ENCODE assay signal across 17 cellular contexts in genomic region chr3:52790741-52791140, GRCh38. TPM values are rescaled to one million over a fixed set of nuclear protein-coding genes. Genes with fewer than 3 reads are reported as not detected.
DNase-seq lines count a peak whose midpoint lies in the region; TF ChIP-seq lines count a peak whose summit lies in the region.
"Had no signal": no experiment of that assay in that cellular context is flagged by ENCODE, and none has a peak within 500 bp of the region (broad histone marks: within the 10 kb centered on the region; RNA-seq: fewer than 3 reads in every experiment).

No MANE protein-coding gene starts in this region.

- H3K36me3 ChIP-seq in BLaER1 (no peaks in the 10 kb centered on the region), thyroid gland (no peaks in the 10 kb centered on the region)
- H3K36me3 ChIP-seq in BLaER1 treated with 17β-estradiol and CSF1 and Interleukin-3, amounts not matched to agents 10 nM and 100 nM: no peaks in the 10 kb centered on the region
- H3K36me3 ChIP-seq: BE2C had no signal

- H3K9me3 ChIP-seq in BLaER1 (no peaks in the 10 kb centered on the region), thyroid gland (no peaks in the 10 kb centered on the region)
- H3K9me3 ChIP-seq in BLaER1 treated with 17β-estradiol and CSF1 and Interleukin-3, amounts not matched to agents 10 nM and 100 nM (replicated peaks in 1 of 11): no peaks in the 10 kb centered on the region
- H3K9me3 ChIP-seq: BE2C had no signal

- H3K4me1 Mint-ChIP-seq in neural crest cell: peaks cover 20% of the 10 kb centered on the region
- H3K4me1 Mint-ChIP-seq: CD4-positive, alpha-beta memory T cell; GM23338 had no signal

- H3K9me3 Mint-ChIP-seq in neural crest cell: no peaks in the 10 kb centered on the region
- H3K9me3 Mint-ChIP-seq: CD14-positive monocyte, GM23338, HFFc6 had no signal

- TF ChIP-seq CTCF in neural crest cell (conservative IDR thresholded peaks at IDR 0.05): no peak
- no peak for TF ChIP-seq CTCF in thyroid gland (IDR thresholded peaks at IDR 0.05)

- H3K4me3 Mint-ChIP-seq in neural crest cell: no peak overlapping the region
- H3K4me3 Mint-ChIP-seq: CD14-positive monocyte; CD4-positive, alpha-beta memory T cell; GM23338; HFFc6 had no signal

- H3K27me3 ChIP-seq in BLaER1 (no peaks in the 10 kb centered on the region), thyroid gland (no peaks in the 10 kb centered on the region)
- peaks cover 0 to 4% (median 0%) of the 10 kb centered on the region in 11 experiments; a peak in 2 of 22 replicates for H3K27me3 ChIP-seq in BLaER1 treated with 17β-estradiol and CSF1 and Interleukin-3, amounts not matched to agents 10 nM and 100 nM
- H3K27me3 ChIP-seq: BE2C had no signal

- H3K9ac ChIP-seq in BLaER1: peak overlapping the region; percentile 79
- H3K9ac ChIP-seq in BLaER1 treated with 17β-estradiol and CSF1 and Interleukin-3, amounts not matched to agents 10 nM and 100 nM: peak overlapping the region in 5 of 11 experiments; percentile 8 to 79 (median 69); a peak in 6 of 22 replicates

- no peaks in the 10 kb centered on the region for H3K27me3 Mint-ChIP-seq in neural crest cell (ENCODE audit: low read depth)

- peaks cover 74% of the 10 kb centered on the region for H3K4me1 ChIP-seq in BLaER1
- peaks cover 29 to 76% (median 69%) of the 10 kb centered on the region in 10 experiments for H3K4me1 ChIP-seq in BLaER1 treated with 17β-estradiol and CSF1 and Interleukin-3, amounts not matched to agents 10 nM and 100 nM
- peaks cover 0 to 5% of the 10 kb centered on the region in 2 donors for H3K4me1 ChIP-seq in thyroid gland
- H3K4me1 ChIP-seq: BE2C had no signal

- H3K27ac ChIP-seq in BLaER1: peak overlapping the region; percentile 93
- H3K27ac ChIP-seq in BLaER1 treated with 17β-estradiol and CSF1 and Interleukin-3, amounts not matched to agents 10 nM and 100 nM: peak overlapping the region in 4 of 11 experiments; percentile 31 to 89 (median 86); a peak in 7 of 22 replicates
- H3K27ac ChIP-seq in thyroid gland: no peak overlapping the region

- DNase-seq in neural crest cell (ENCODE audit: low read depth, low spot score) (no peak), thyroid gland (no peak), NCI-H1105 (lab: John Stamatoyannopoulos, UW) (no peak)
- DNase-seq: ACHN; BE2C; CD4-positive, alpha-beta memory T cell; DMS153; DMS79; GDM1; HFFc6; KG1 had no signal

- intact Hi-C loops in thyroid gland (cut with DNase I): no loop called here

- peak overlapping the region; percentile 90 for H3K4me2 ChIP-seq in BLaER1
- H3K4me2 ChIP-seq in BLaER1 treated with 17β-estradiol and CSF1 and Interleukin-3, amounts not matched to agents 10 nM and 100 nM: peak overlapping the region in 9 of 11 experiments; percentile 29 to 98 (median 88); a peak in 18 of 22 replicates
- H3K4me2 ChIP-seq: GM23338 had no signal

- TF ChIP-seq POLR2A in thyroid gland (IDR thresholded peaks at IDR 0.05): no peak

- H3K4me3 ChIP-seq in BLaER1 (0 out of 2 replicates have a peak overlapping the region, but pooled peaks have one; percentile 4), thyroid gland (replicated peaks in 1 of 3) (no peak overlapping the region)
- H3K4me3 ChIP-seq in BLaER1 treated with 17β-estradiol and CSF1 and Interleukin-3, amounts not matched to agents 10 nM and 100 nM: no peak overlapping the region
- H3K4me3 ChIP-seq: GM23338 had no signal

- H3K27ac Mint-ChIP-seq in neural crest cell (ENCODE audit: unreplicated experiment): peak overlapping the region; percentile 35
- H3K27ac Mint-ChIP-seq: CD4-positive, alpha-beta memory T cell; GM23338; HFFc6 had no signal

- no peaks in the 10 kb centered on the region for H4K20me1 ChIP-seq in BLaER1
- H4K20me1 ChIP-seq in BLaER1 treated with 17β-estradiol and CSF1 and Interleukin-3, amounts not matched to agents 10 nM and 100 nM: no peaks in the 10 kb centered on the region

- WGBS in thyroid gland, 2 donors: 86 to 93% methylated on average over 13 of the region's 13 CpGs

- H3K36me3 Mint-ChIP-seq in neural crest cell (ENCODE audit: low read depth): no peaks in the 10 kb centered on the region
- H3K36me3 Mint-ChIP-seq: CD14-positive monocyte; CD4-positive, alpha-beta memory T cell had no signal

RNA-seq across cellular contexts. Expression of gene ITIH3, which starts 3.9 kb away (rescaled TPM):
- 0.52 TPM in 1 of 2 replicates, not detected in the other for total RNA-seq in neural crest cell
- total RNA-seq in thyroid gland: 10 to 100 TPM in 1 of 4 donors, 1 to 10 TPM in 2, under 1 TPM in 1; 0.89 to 12.8 (median 1.4) TPM
- total RNA-seq: CD4-positive, alpha-beta memory T cell; Daoy; GM23338; H7 had no signal

RNA-seq across cellular contexts. Expression of gene ITIH1, which starts 13.3 kb away (rescaled TPM):
- total RNA-seq in neural crest cell (not detected in 2 replicates), thyroid gland (not detected)
- total RNA-seq: CD4-positive, alpha-beta memory T cell; Daoy; GM23338; H7; HFFc6 had no signal

RNA-seq across cellular contexts. Expression of gene NEK4, which starts 20.0 kb away (rescaled TPM):
- total RNA-seq in neural crest cell: 45.9 and 52.3 TPM in 2 replicates
- 10 to 100 TPM; 36.7 to 65.6 (median 41.8) TPM for total RNA-seq in thyroid gland

RNA-seq across cellular contexts. Expression of gene ITIH4, which starts 39.7 kb away (rescaled TPM):
- total RNA-seq in neural crest cell (6.3 and 8.6 TPM in 2 replicates), thyroid gland (1 to 10 TPM; 3.9 to 8.6 (median 7.5) TPM)

RNA-seq across cellular contexts. Expression of gene MUSTN1, which starts 44.1 kb away (rescaled TPM):
- total RNA-seq in neural crest cell: 3.4 and 4.1 TPM in 2 replicates
- total RNA-seq in thyroid gland: 1 to 10 TPM; 4.0 to 7.0 (median 6.7) TPM
- total RNA-seq: Daoy had no signal
